Comparison of ENCODE assay signal across 8 cellular contexts in the genomic region with DNA sequence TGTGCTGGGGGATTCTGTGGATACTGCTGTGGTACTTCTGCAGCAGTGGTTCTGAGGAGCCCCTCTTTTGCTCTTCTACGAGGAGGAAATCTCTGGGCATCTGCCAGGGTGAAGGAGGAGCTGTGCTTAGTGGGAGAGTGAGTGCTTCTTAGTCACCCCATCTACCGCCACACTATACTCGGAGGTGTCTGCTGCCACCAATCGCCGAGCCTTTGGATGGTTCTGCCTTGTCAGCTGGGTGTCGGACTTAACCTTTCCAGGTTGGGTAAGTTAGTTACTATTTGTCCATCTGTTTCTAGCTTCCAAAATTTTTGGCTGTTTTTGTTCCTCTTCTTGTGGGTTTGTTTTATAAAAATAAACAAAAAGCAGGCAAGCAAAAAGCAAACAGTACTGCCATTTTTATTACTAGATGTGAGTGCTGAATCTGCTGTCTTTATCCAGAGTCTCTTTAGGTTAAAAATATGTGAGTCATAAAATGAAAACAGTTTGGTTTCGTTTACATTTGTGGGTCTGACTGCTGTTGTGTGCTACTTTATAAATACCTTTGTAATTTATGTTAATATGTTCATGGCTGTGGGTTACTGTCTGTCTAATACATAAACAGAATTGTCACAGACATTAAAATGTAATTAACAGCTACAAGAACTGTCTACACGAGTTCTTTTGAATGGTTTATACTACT.
A peak's percentile ranks its signal among the peaks of the same experiment; 100 is the strongest.
DNase-seq lines count a peak whose midpoint lies in the region; ATAC-seq, FAIRE-seq and TF ChIP-seq lines count a peak whose summit lies in the region.

No MANE protein-coding gene starts in this region.

- peak overlapping the region; percentile 53 for H3K4me3 ChIP-seq in CD4-positive, CD25-positive, alpha-beta regulatory T cell (ENCODE audit: low read depth, low read length)
- H3K4me3 ChIP-seq in fibroblast of villous mesenchyme (ENCODE audit: low read depth, low read length): peak overlapping the region; percentile 24
- H3K4me3 ChIP-seq in PC-9: no peak overlapping the region

- H3K36me3 ChIP-seq in CD4-positive, CD25-positive, alpha-beta regulatory T cell (ENCODE audit: control insufficient read depth, insufficient read depth, low read length): no peaks in the 10 kb centered on the region
- no peaks in the 10 kb centered on the region for H3K36me3 ChIP-seq in PC-9 (ENCODE audit: low read depth)

- peak; percentile 15 to 67 (median 41) for DNase-seq in CD4-positive, CD25-positive, alpha-beta regulatory T cell
- peak; percentile 7 for DNase-seq in T-helper 9 cell
- peak; percentile 75 for DNase-seq in fibroblast of villous mesenchyme (ENCODE audit: low read depth)
- peak; percentile 33 for DNase-seq in stromal cell of bone marrow (ENCODE audit: low read depth)
- no peak for DNase-seq in PC-9
- no peak for DNase-seq in NCI-H446 treated with DMSO at 0.1 percent for 48 hours (lab: John Stamatoyannopoulos, UW)
- DNase-seq in D721Med (ENCODE audit: insufficient read length, low spot score): no peak

- TF ChIP-seq CTCF in fibroblast of villous mesenchyme (IDR thresholded peaks at IDR 0.05; ENCODE audit: insufficient read depth, low read depth, low read length) (no peak), PC-9 (conservative IDR thresholded peaks at IDR 0.05) (no peak), D721Med (IDR thresholded peaks at IDR 0.05; ENCODE audit: insufficient read depth, missing control alignments) (no peak)

- no peak overlapping the region for H3K4me2 ChIP-seq in PC-9

- ATAC-seq in CD4-positive, CD25-positive, alpha-beta regulatory T cell (ENCODE audit: low read depth in 2 of 2): peak; percentile 84 to 89
- peak; percentile 64 for ATAC-seq in GM21619 (IDR thresholded peaks at IDR 0.05; ENCODE audit: unreplicated experiment)

- CTCF ChIA-PET in PC-9 (lab: Charles Lee): no interaction called here

- peak overlapping the region; percentile 61 to 89 (median 83) for H3K27ac Mint-ChIP-seq in CD4-positive, CD25-positive, alpha-beta regulatory T cell

- peak overlapping the region; percentile 35 for H3K27ac ChIP-seq in CD4-positive, CD25-positive, alpha-beta regulatory T cell (ENCODE audit: insufficient read depth, low read length, poor library complexity, severe bottlenecking)
- no peak overlapping the region for H3K27ac ChIP-seq in PC-9

- POLR2A ChIA-PET in PC-9 (lab: Charles Lee; ENCODE audit: unreplicated experiment): interaction anchor here (0.6 to 0.7 kb wide), 2 partner anchors 33 to 1924 kb away, joined by 3 read pairs; no protein-coding TSS in a partner anchor

- intact Hi-C loops in PC-9 (cut with micrococcal nuclease; ENCODE audit: unreplicated experiment): no loop called here

- no peaks in the 10 kb centered on the region for H3K27me3 ChIP-seq in CD4-positive, CD25-positive, alpha-beta regulatory T cell (ENCODE audit: control insufficient read depth, insufficient read depth, low read length)
- H3K27me3 ChIP-seq in PC-9 (ENCODE audit: insufficient read depth, low read depth): no peaks in the 10 kb centered on the region

- H3K27me3 Mint-ChIP-seq in CD4-positive, CD25-positive, alpha-beta regulatory T cell: no peaks in the 10 kb centered on the region

- H3K79me2 ChIP-seq in PC-9 (ENCODE audit: low read depth): peaks cover 70% of the 10 kb centered on the region

- BruUV-seq in PC-9 (replicated peaks; lab: Mats Ljungman, UMichigan): no TSS peak

- H3K9me3 Mint-ChIP-seq in CD4-positive, CD25-positive, alpha-beta regulatory T cell: no peaks in the 10 kb centered on the region

- H3K4me1 Mint-ChIP-seq in CD4-positive, CD25-positive, alpha-beta regulatory T cell: peaks cover 52 to 91% (median 76%) of the 10 kb centered on the region in 4 donors

- H2AFZ ChIP-seq in PC-9: no peak overlapping the region

- peaks cover 5% of the 10 kb centered on the region for H3K36me3 Mint-ChIP-seq in CD4-positive, CD25-positive, alpha-beta regulatory T cell

- H3K4me1 ChIP-seq in CD4-positive, CD25-positive, alpha-beta regulatory T cell (ENCODE audit: control insufficient read depth, insufficient read depth, low read length, poor library complexity, severe bottlenecking): peaks cover 37% of the 10 kb centered on the region
- H3K4me1 ChIP-seq in PC-9 (replicated peaks; ENCODE audit: insufficient read depth): no peaks in the 10 kb centered on the region

- FAIRE-seq in D721Med (lab: Jason Lieb, UNC): no peak

- no peaks in the 10 kb centered on the region for H4K20me1 ChIP-seq in PC-9 (ENCODE audit: insufficient read depth)

- H3K9me2 ChIP-seq in PC-9 (ENCODE audit: insufficient read depth): no peaks in the 10 kb centered on the region

- peak overlapping the region; percentile 32 to 91 (median 64) for H3K4me3 Mint-ChIP-seq in CD4-positive, CD25-positive, alpha-beta regulatory T cell

- no peaks in the 10 kb centered on the region for H3K9me3 ChIP-seq in CD4-positive, CD25-positive, alpha-beta regulatory T cell (ENCODE audit: control insufficient read depth in 2 of 2, low read length in 2 of 2)
- H3K9me3 ChIP-seq in PC-9 (ENCODE audit: insufficient read depth, low read depth): no peaks in the 10 kb centered on the region

- no peaks in the 10 kb centered on the region for H3F3A ChIP-seq in PC-9 (ENCODE audit: insufficient read depth, low read depth)

Comparison
In these comparisons a context has a peak if more than half of its experiments do, and no peak if none do; other contexts are left out.
1. DNase-seq: peak in CD4-positive, CD25-positive, alpha-beta regulatory T cell (3 of 3), T-helper 9 cell (single experiment), fibroblast of villous mesenchyme (single experiment) and stromal cell of bone marrow (single experiment); none in PC-9 (0 of 2), NCI-H446 treated with DMSO at 0.1 percent for 48 hours (single experiment) and D721Med (single experiment).